ENCODE assay signal across 1 cellular context in the genomic region with DNA sequence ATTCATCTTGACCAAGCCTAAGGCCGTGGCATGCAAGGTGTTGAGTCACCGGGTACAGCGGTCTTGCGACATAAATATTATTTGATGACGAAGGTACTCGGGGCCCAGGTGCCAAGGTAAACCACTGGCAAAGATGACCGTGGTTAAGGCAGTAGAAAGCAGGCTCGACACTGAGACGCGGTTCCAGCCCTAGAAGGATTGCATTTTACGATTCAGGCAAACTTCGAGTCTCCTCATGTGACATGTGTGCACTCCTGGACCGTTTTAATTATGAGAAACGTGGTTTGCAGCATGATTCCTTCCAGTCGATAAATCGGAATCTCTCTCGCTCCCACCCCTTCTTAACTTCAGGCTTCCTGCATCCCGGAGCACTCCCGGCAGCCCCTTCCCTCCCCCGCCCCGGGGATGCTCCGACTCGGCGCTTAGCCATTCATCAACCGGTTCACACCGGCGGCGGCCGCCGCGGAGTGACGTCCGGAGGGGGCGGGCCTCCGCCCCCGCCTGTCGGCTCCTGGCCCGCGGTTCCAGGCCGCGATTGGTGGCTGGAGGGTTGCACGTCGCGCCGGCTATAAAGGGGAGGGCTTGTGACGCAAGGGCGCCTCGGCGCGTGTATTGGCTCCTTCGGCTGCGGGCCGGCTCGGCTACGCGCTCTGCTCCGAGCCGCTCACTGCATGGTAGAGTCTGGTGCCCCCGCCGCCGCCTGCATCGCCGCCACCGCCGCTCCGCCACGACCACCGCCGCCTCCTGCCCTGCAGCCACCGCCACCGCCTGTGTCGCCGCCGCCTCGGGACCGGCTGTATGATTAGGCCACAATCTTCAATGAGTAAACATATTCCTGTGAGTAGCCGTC.
TF ChIP-seq lines count a peak whose summit lies in the region.

LOC128125822 (plus strand) TSS at position 598 of the 850 bp plus-strand sequence.
PTP4A1 (plus strand) TSS at position 598 of the 850 bp plus-strand sequence. CDS start 4,401 bp downstream, outside the sequence.

TF ChIP-seq in neural cell, 6 proteins besides CTCF, POLR2A, EP300 and RAD21 (continued from another document):
- no peak for TF ChIP-seq REST (IDR thresholded peaks at IDR 0.05; ENCODE audit: borderline replicate concordance)
- peak; percentile 91 for TF ChIP-seq MXI1 (conservative IDR thresholded peaks at IDR 0.05; ENCODE audit: poor library complexity, severe bottlenecking)
- peak; percentile 97 for TF ChIP-seq TAF1 (IDR thresholded peaks at IDR 0.05; ENCODE audit: low read depth)
- no peak for TF ChIP-seq EZH2 (IDR thresholded peaks at IDR 0.05; ENCODE audit: borderline replicate concordance, insufficient read depth, low read length, poor library complexity, severe bottlenecking)
TF ChIP-seq in neural cell: peak in this region for 4.
